Comparison of ENCODE assay signal across 11 cellular contexts in genomic region chr18:75216212-75216925, GRCh38. TPM values are rescaled to one million over a fixed set of nuclear protein-coding genes. Genes with fewer than 3 reads are reported as not detected.
DNase-seq lines count a peak whose midpoint lies in the region; ATAC-seq, FAIRE-seq and TF ChIP-seq lines count a peak whose summit lies in the region.
"Had no signal": no experiment of that assay in that cellular context is flagged by ENCODE, and none has a peak within 500 bp of the region (broad histone marks: within the 10 kb centered on the region; RNA-seq: fewer than 3 reads in every experiment).

No MANE protein-coding gene starts in this region.

- H3K27ac Mint-ChIP-seq in CD8-positive, alpha-beta memory T cell, result peak overlapping the region; percentile 88 to 100 (median 97)
- peak overlapping the region; percentile 93 for H3K27ac Mint-ChIP-seq in nephron progenitor cell

- no peaks in the 10 kb centered on the region for H3K9me3 ChIP-seq in CD8-positive, alpha-beta memory T cell (ENCODE audit: low read length)
- H3K9me3 ChIP-seq: adrenal gland had no signal

- peak overlapping the region; percentile 29 for H3K4me3 ChIP-seq in CD8-positive, alpha-beta memory T cell (ENCODE audit: low read length)
- H3K4me3 ChIP-seq in Jurkat, Clone E6-1 (ENCODE audit: low read length), result no peak overlapping the region
- H3K4me3 ChIP-seq: adrenal gland had no signal

- CTCF ChIA-PET in CD8-positive, alpha-beta memory T cell (lab: Charles Lee), result interaction anchor here (1.3 to 1.4 kb wide), 3 partner anchors 8 to 29 kb away, joined by 3 to 4 read pairs (median 4); no protein-coding TSS in a partner anchor

- peak; percentile 82 for FAIRE-seq in colon (lab: Jason Lieb, UNC)

- peak in 2 of 5 donors; percentile 69 to 71 for DNase-seq in CD8-positive, alpha-beta memory T cell
- peak; percentile 40 for DNase-seq in Jurkat, Clone E6-1 (ENCODE audit: low read depth, low spot score)
- no peak for DNase-seq in nephron progenitor cell
- DNase-seq in NCI-H446 treated with DMSO at 0.1 percent for 48 hours (lab: John Stamatoyannopoulos, UW), result no peak
- no peak for DNase-seq in NCI-H345 treated with DMSO at 0.1 percent for 48 hours (lab: John Stamatoyannopoulos, UW; ENCODE audit: unreplicated experiment)
- DNase-seq: adrenal gland, head of caudate nucleus, NCI-H2227 treated with DMSO at 0.1 percent for 48 hours had no signal

- peak overlapping the region; percentile 38 for H3K27ac ChIP-seq in CD8-positive, alpha-beta memory T cell (ENCODE audit: low read depth, low read length)

- peaks cover 61% of the 10 kb centered on the region for H3K4me1 ChIP-seq in CD8-positive, alpha-beta memory T cell (ENCODE audit: insufficient read depth, low read length)

- peaks cover 0 to 12% (median 0%) of the 10 kb centered on the region in 3 donors for H3K36me3 Mint-ChIP-seq in CD8-positive, alpha-beta memory T cell
- H3K36me3 Mint-ChIP-seq in nephron progenitor cell (ENCODE audit: low read depth), result peaks cover 13% of the 10 kb centered on the region

- H3K36me3 ChIP-seq in CD8-positive, alpha-beta memory T cell (ENCODE audit: insufficient read depth, low read length), result no peaks in the 10 kb centered on the region
- H3K36me3 ChIP-seq: adrenal gland had no signal

- POLR2A ChIA-PET in CD8-positive, alpha-beta memory T cell (lab: Charles Lee), result interaction anchor here (0.6 to 0.9 kb wide), 4 partner anchors 12 to 198 kb away, joined by 3 to 6 read pairs (median 3); no protein-coding TSS in a partner anchor

- H3K27me3 ChIP-seq in CD8-positive, alpha-beta memory T cell (ENCODE audit: insufficient read depth, low read length, poor library complexity, severe bottlenecking), result no peaks in the 10 kb centered on the region
- H3K27me3 ChIP-seq: adrenal gland had no signal

- H3K4me3 Mint-ChIP-seq in CD8-positive, alpha-beta memory T cell, result peak overlapping the region; percentile 52 to 83 (median 69)
- H3K4me3 Mint-ChIP-seq in nephron progenitor cell, result peak overlapping the region; percentile 89

- H3K4me1 Mint-ChIP-seq in CD8-positive, alpha-beta memory T cell, result peaks cover 74 to 92% (median 91%) of the 10 kb centered on the region in 3 donors
- H3K4me1 Mint-ChIP-seq in nephron progenitor cell, result peaks cover 92% of the 10 kb centered on the region

- TF ChIP-seq CTCF in nephron progenitor cell (IDR thresholded peaks at IDR 0.05), result no peak

- no peaks in the 10 kb centered on the region for H3K9me3 Mint-ChIP-seq in CD8-positive, alpha-beta memory T cell
- H3K9me3 Mint-ChIP-seq in nephron progenitor cell, result no peaks in the 10 kb centered on the region

- no peak for ATAC-seq in GM21619 (IDR thresholded peaks at IDR 0.05; ENCODE audit: unreplicated experiment)
- ATAC-seq in GM18870 (IDR thresholded peaks at IDR 0.05; ENCODE audit: unreplicated experiment), result no peak

- no peaks in the 10 kb centered on the region for H3K27me3 Mint-ChIP-seq in CD8-positive, alpha-beta memory T cell
- peaks cover 4% of the 10 kb centered on the region for H3K27me3 Mint-ChIP-seq in nephron progenitor cell (ENCODE audit: low read depth, poor library complexity)

RNA-seq across cellular contexts. Expression of gene TSHZ1, which starts 5.8 kb away (rescaled TPM):
- 10 to 100 TPM; 17.9 to 18.6 TPM for total RNA-seq in CD8-positive, alpha-beta memory T cell
- 9.0 TPM for polyA plus RNA-seq in CD8-positive, alpha-beta memory T cell
- polyA plus RNA-seq in Jurkat, Clone E6-1 (2012; ENCODE audit: insufficient read depth, insufficient read length), result 13.5 TPM

RNA-seq across cellular contexts. Expression of gene PTGR3, which starts 7.4 kb away (rescaled TPM):
- 10 to 100 TPM; 25.8 to 26.3 TPM for total RNA-seq in CD8-positive, alpha-beta memory T cell
- polyA plus RNA-seq in CD8-positive, alpha-beta memory T cell, result 20.3 TPM
- polyA plus RNA-seq in Jurkat, Clone E6-1 (2012; ENCODE audit: insufficient read depth, insufficient read length), result 33.0 TPM
